In genomic region chr10:23040002-23040401, GRCh38 we compare ENCODE assay signal across 1 cellular context.
TF ChIP-seq lines count a peak whose summit lies in the region.

No MANE protein-coding gene starts in this region.

TF ChIP-seq in K562, 482 proteins besides CTCF, POLR2A, EP300 and RAD21 (continued from another document):
- TF ChIP-seq ZMIZ1 (IDR thresholded peaks at IDR 0.05; ENCODE audit: low read depth in 2 of 2, low read length in 2 of 2): no peak
- TF ChIP-seq ZNF586 (CRISPR knock-in tag; conservative IDR thresholded peaks at IDR 0.05): no peak
- TF ChIP-seq BCL6 (CRISPR knock-in tag; IDR thresholded peaks at IDR 0.05): no peak
- TF ChIP-seq ZNF165 (CRISPR knock-in tag; IDR thresholded peaks at IDR 0.05; ENCODE audit: borderline replicate concordance): no peak
- TF ChIP-seq ZBTB1 (CRISPR knock-in tag; IDR thresholded peaks at IDR 0.05; ENCODE audit: borderline replicate concordance, low read depth): no peak
- TF ChIP-seq CREB3 (tag; conservative IDR thresholded peaks at IDR 0.05; ENCODE audit: low read depth): no peak
- no peak for TF ChIP-seq USF1 (CRISPR knock-in tag; IDR thresholded peaks at IDR 0.05)
- TF ChIP-seq ILK (tag; IDR thresholded peaks at IDR 0.05; ENCODE audit: borderline replicate concordance, low read depth): 0 out of 2 replicates have a peak, but pooled peaks have one; percentile 58
- TF ChIP-seq ZNF280B (CRISPR knock-in tag; IDR thresholded peaks at IDR 0.05): no peak
- TF ChIP-seq TRIM24 (IDR thresholded peaks at IDR 0.05): peak; percentile 18 to 26; a peak in 1 of 4 replicates
- no peak for TF ChIP-seq THAP7 (CRISPR knock-in tag; IDR thresholded peaks at IDR 0.05)
- no peak for TF ChIP-seq ZNF785 (CRISPR knock-in tag; IDR thresholded peaks at IDR 0.05)
- TF ChIP-seq SRSF9 (IDR thresholded peaks at IDR 0.05; ENCODE audit: borderline replicate concordance, low read depth, low read length): no peak
- TF ChIP-seq GATAD2A (IDR thresholded peaks at IDR 0.05): 0 out of 2 replicates have a peak, but pooled peaks have one; percentile 42
- no peak for TF ChIP-seq MED1 (CRISPR knock-in tag; IDR thresholded peaks at IDR 0.05; ENCODE audit: borderline replicate concordance)
- TF ChIP-seq CXXC5 (CRISPR knock-in tag; IDR thresholded peaks at IDR 0.05): peak; percentile 29; the same call in 1 of the 2 replicates
- TF ChIP-seq CHCHD3 (CRISPR knock-in tag; IDR thresholded peaks at IDR 0.05): no peak
- no peak for TF ChIP-seq L3MBTL2 (IDR thresholded peaks at IDR 0.05)
- TF ChIP-seq PTRF (tag; IDR thresholded peaks at IDR 0.05): peak; percentile 75
- TF ChIP-seq ZNF717 (CRISPR knock-in tag; IDR thresholded peaks at IDR 0.05): no peak
- no peak for TF ChIP-seq TCF3 (CRISPR knock-in tag; IDR thresholded peaks at IDR 0.05)
- no peak for TF ChIP-seq E2F4 (CRISPR knock-in tag; IDR thresholded peaks at IDR 0.05; ENCODE audit: low read depth)
- TF ChIP-seq NR2C1 (IDR thresholded peaks at IDR 0.05): no peak
- TF ChIP-seq NR2C1 (tag; IDR thresholded peaks at IDR 0.05): 0 out of 2 replicates have a peak, but pooled peaks have one; percentile 33
- no peak for TF ChIP-seq HNRNPH1 (optimal IDR thresholded peaks at IDR 0.05; ENCODE audit: low read depth, low read length)
- TF ChIP-seq CSDE1 (IDR thresholded peaks at IDR 0.05): no peak
- TF ChIP-seq MTA3 (IDR thresholded peaks at IDR 0.05; ENCODE audit: borderline replicate concordance): no peak
- TF ChIP-seq SLC30A9 (CRISPR knock-in tag; IDR thresholded peaks at IDR 0.05): no peak
- TF ChIP-seq SNAPC5 (CRISPR knock-in tag; IDR thresholded peaks at IDR 0.05): no peak
- TF ChIP-seq NFE2L1 (tag; IDR thresholded peaks at IDR 0.05; ENCODE audit: borderline replicate concordance, low read depth): no peak
- TF ChIP-seq ESRRB (CRISPR knock-in tag; IDR thresholded peaks at IDR 0.05; ENCODE audit: borderline replicate concordance): no peak
- TF ChIP-seq HOXB6 (CRISPR knock-in tag; IDR thresholded peaks at IDR 0.05; ENCODE audit: borderline replicate concordance): no peak
- no peak for TF ChIP-seq SREBF1 (IDR thresholded peaks at IDR 0.05; ENCODE audit: borderline replicate concordance, low read depth, low read length)
- TF ChIP-seq ZNF561 (CRISPR knock-in tag; conservative IDR thresholded peaks at IDR 0.05): no peak
- no peak for TF ChIP-seq TGIF2 (CRISPR knock-in tag; IDR thresholded peaks at IDR 0.05)
- no peak for TF ChIP-seq CHAMP1 (IDR thresholded peaks at IDR 0.05)
- no peak for TF ChIP-seq ZFP30 (CRISPR knock-in tag; IDR thresholded peaks at IDR 0.05; ENCODE audit: borderline replicate concordance)
- TF ChIP-seq XRCC3 (IDR thresholded peaks at IDR 0.05): no peak
- TF ChIP-seq DMBX1 (CRISPR knock-in tag; IDR thresholded peaks at IDR 0.05; ENCODE audit: borderline replicate concordance): peak; percentile 77
- TF ChIP-seq ZBTB2 (IDR thresholded peaks at IDR 0.05): no peak
- no peak for TF ChIP-seq OTX1 (CRISPR knock-in tag; IDR thresholded peaks at IDR 0.05)
- TF ChIP-seq ZNF609 (CRISPR knock-in tag; IDR thresholded peaks at IDR 0.05; ENCODE audit: borderline replicate concordance): no peak
- TF ChIP-seq ELF1 (tag; IDR thresholded peaks at IDR 0.05): no peak
- no peak for TF ChIP-seq ILF3 (IDR thresholded peaks at IDR 0.05; ENCODE audit: borderline replicate concordance)
- TF ChIP-seq ZNF695 (CRISPR knock-in tag; IDR thresholded peaks at IDR 0.05): no peak
- no peak for TF ChIP-seq ZNF655 (CRISPR knock-in tag; IDR thresholded peaks at IDR 0.05)
